In genomic region chr7:5630670-5631069, GRCh38 we compare ENCODE assay signal across 11 cellular contexts. TPM values are rescaled to one million over a fixed set of nuclear protein-coding genes. Genes with fewer than 3 reads are reported as not detected.
DNase-seq lines count a peak whose midpoint lies in the region; ATAC-seq and TF ChIP-seq lines count a peak whose summit lies in the region.
"Had no signal": no experiment of that assay in that cellular context is flagged by ENCODE, and none has a peak within 500 bp of the region (broad histone marks: within the 10 kb centered on the region; RNA-seq: fewer than 3 reads in every experiment).

No MANE protein-coding gene starts in this region.

- H3K9me3 ChIP-seq in Loucy (ENCODE audit: insufficient read depth, low read depth, low read length): no peaks in the 10 kb centered on the region
- no peaks in the 10 kb centered on the region for H3K9me3 ChIP-seq in esophagus muscularis mucosa
- H3K9me3 ChIP-seq: SJCRH30 had no signal

- no peak for TF ChIP-seq POLR2A in esophagus muscularis mucosa (IDR thresholded peaks at IDR 0.05; ENCODE audit: low read depth)

- H3K79me2 ChIP-seq in Loucy (ENCODE audit: insufficient read depth, low read length): no peaks in the 10 kb centered on the region

- peaks cover 17% of the 10 kb centered on the region; the same call in 1 of the 2 replicates for H3K36me3 ChIP-seq in Loucy (ENCODE audit: insufficient read depth, low read length)
- peaks cover 0 to 20% (median 8%) of the 10 kb centered on the region in 4 donors for H3K36me3 ChIP-seq in esophagus muscularis mucosa

- TF ChIP-seq CTCF in Loucy (conservative IDR thresholded peaks at IDR 0.05; ENCODE audit: low read length) (no peak), esophagus muscularis mucosa (IDR thresholded peaks at IDR 0.05) (no peak), progenitor cell of endocrine pancreas (IDR thresholded peaks at IDR 0.05; ENCODE audit: unreplicated experiment) (no peak)

- peaks cover 9% of the 10 kb centered on the region for H3K36me3 Mint-ChIP-seq in progenitor cell of endocrine pancreas (ENCODE audit: insufficient read depth)

- peak overlapping the region; percentile 17 for H3K9ac ChIP-seq in Loucy (ENCODE audit: low read depth, low read length, poor library complexity, severe bottlenecking)

- 65% methylated on average over 7 of the region's 7 CpGs for WGBS in esophagus muscularis mucosa

- H3K27me3 Mint-ChIP-seq in progenitor cell of endocrine pancreas: no peaks in the 10 kb centered on the region

- peak overlapping the region; percentile 19 to 61 (median 52) for H3K27ac ChIP-seq in esophagus muscularis mucosa (replicated peaks in 1 of 4)

- H3K27me3 ChIP-seq in Loucy (ENCODE audit: insufficient read depth, low read length, poor library complexity, severe bottlenecking) (no peaks in the 10 kb centered on the region), esophagus muscularis mucosa (no peaks in the 10 kb centered on the region)
- H3K27me3 ChIP-seq: SJCRH30 had no signal

- no peak overlapping the region for H3K27ac Mint-ChIP-seq in progenitor cell of endocrine pancreas

- no peaks in the 10 kb centered on the region for H3K9me2 ChIP-seq in Loucy (replicated peaks; ENCODE audit: low read depth, low read length)

- no peak overlapping the region for H3K4me3 ChIP-seq in Loucy (ENCODE audit: low read length, poor library complexity, severe bottlenecking)
- H3K4me3 ChIP-seq in esophagus muscularis mucosa: no peak overlapping the region
- H3K4me3 ChIP-seq: SJCRH30 had no signal

- H2AFZ ChIP-seq in Loucy (ENCODE audit: low read length): no peak overlapping the region

- no peaks in the 10 kb centered on the region for H4K20me1 ChIP-seq in Loucy (ENCODE audit: insufficient read depth, low read length, poor library complexity, severe bottlenecking)

- no peak overlapping the region for H3K4me3 Mint-ChIP-seq in progenitor cell of endocrine pancreas (ENCODE audit: low read depth)

- peaks cover 2% of the 10 kb centered on the region for H3K4me1 Mint-ChIP-seq in progenitor cell of endocrine pancreas (ENCODE audit: low read depth)

- peak overlapping the region; percentile 43 for H3K4me2 ChIP-seq in Loucy (ENCODE audit: low read depth, low read length, poor library complexity, severe bottlenecking)

- H3K4me1 ChIP-seq in Loucy (ENCODE audit: insufficient read depth, low read length, poor library complexity, severe bottlenecking) (peaks cover 32% of the 10 kb centered on the region), esophagus muscularis mucosa (peaks cover 39 to 85% (median 75%) of the 10 kb centered on the region in 4 donors)

- H3F3A ChIP-seq in Loucy (ENCODE audit: low read depth): no peaks in the 10 kb centered on the region

- peak; percentile 54 for DNase-seq in activated CD8-positive, alpha-beta memory T cell treated with anti-CD3 and anti-CD28 coated beads, Interleukin-2, amount 50 U/mL, for 24 hours (ENCODE audit: extremely low read depth)
- DNase-seq in esophagus muscularis mucosa (ENCODE audit: extremely low spot score): no peak
- peak; percentile 15 for DNase-seq in stimulated activated CD8-positive, alpha-beta memory T cell treated with anti-CD3 and anti-CD28 coated beads, Interleukin-15, amount 100 ng/mL, for 1 hour (ENCODE audit: low read depth)
- DNase-seq in H4 (ENCODE audit: low spot score): no peak
- no peak for DNase-seq in progenitor cell of endocrine pancreas (ENCODE audit: low spot score, unreplicated experiment)
- no peak for DNase-seq in DMS114 treated with DMSO at 0.1 percent for 48 hours (lab: John Stamatoyannopoulos, UW; ENCODE audit: unreplicated experiment)
- DNase-seq: cerebellar nuclear complex, H7 had no signal

- no peak for ATAC-seq in HG02623 (IDR thresholded peaks at IDR 0.05; ENCODE audit: unreplicated experiment)

- intact Hi-C loops in esophagus muscularis mucosa (cut with DNase I): no loop called here

- no peaks in the 10 kb centered on the region for H3K9me3 Mint-ChIP-seq in progenitor cell of endocrine pancreas (ENCODE audit: low read depth)

- no peak for TF ChIP-seq EP300 in esophagus muscularis mucosa (IDR thresholded peaks at IDR 0.05)

RNA-seq across cellular contexts. Expression of gene FSCN1, which starts 38.1 kb away (rescaled TPM):
- total RNA-seq in esophagus muscularis mucosa: 10 to 100 TPM; 15.0 to 28.4 (median 21.2) TPM
- 173 and 225 TPM in 2 replicates for total RNA-seq in H4 (2014; rRNA removed; shearing (Covaris generic))
- total RNA-seq in progenitor cell of endocrine pancreas: 212 and 216 TPM in 2 replicates

Comparison
In these comparisons a context has a peak if more than half of its experiments do, and no peak if none do; other contexts are left out.
1. DNase-seq: peak in activated CD8-positive, alpha-beta memory T cell treated with anti-CD3 and anti-CD28 coated beads, Interleukin-2, amount 50 U/mL, for 24 hours (single experiment) and stimulated activated CD8-positive, alpha-beta memory T cell treated with anti-CD3 and anti-CD28 coated beads, Interleukin-15, amount 100 ng/mL, for 1 hour (single experiment); none in esophagus muscularis mucosa (single experiment), H4 (single experiment), progenitor cell of endocrine pancreas (single experiment) and DMS114 treated with DMSO at 0.1 percent for 48 hours (single experiment).